Comparison of ENCODE assay signal across 9 cellular contexts in genomic region chr5:1345876-1346626, GRCh38. TPM values are rescaled to one million over a fixed set of nuclear protein-coding genes. Genes with fewer than 3 reads are reported as not detected.
A peak's percentile ranks its signal among the peaks of the same experiment; 100 is the strongest.
DNase-seq lines count a peak whose midpoint lies in the region; ATAC-seq, FAIRE-seq and TF ChIP-seq lines count a peak whose summit lies in the region.
"Had no signal": no experiment of that assay in that cellular context is flagged by ENCODE, and none has a peak within 500 bp of the region (broad histone marks: within the 10 kb centered on the region; RNA-seq: fewer than 3 reads in every experiment).

No MANE protein-coding gene starts in this region.

- no peaks in the 10 kb centered on the region for H3K9me3 Mint-ChIP-seq in activated CD4-positive, alpha-beta T cell treated with anti-CD3 and anti-CD28 coated beads, Interleukin-2, amount 10 ng/mL, durations not matched to agents 24 days and 14 days
- no peaks in the 10 kb centered on the region for H3K9me3 Mint-ChIP-seq in activated naive CD8-positive, alpha-beta T cell treated with anti-CD3 and anti-CD28 coated beads, Interleukin-2, amount 50 U/mL, for 24 hours

- in situ Hi-C loops in HepG2 (cut with HindIII; ENCODE audit: extremely low pct_ligation_motif_present, low pct_unique_long_range_greater_than_20kb) (no loop called here), ACHN (cut with HindIII; ENCODE audit: low pct_ligation_motif_present, low pct_unique_long_range_greater_than_20kb, low sequenced_read_pairs) (no loop called here)

- intact Hi-C loops in activated CD4-positive, alpha-beta T cell treated with anti-CD3 and anti-CD28 coated beads, Interleukin-2, amount 10 ng/mL, durations not matched to agents 24 days and 14 days (cut with micrococcal nuclease) = loop anchor here (2.0 to 10.0 kb wide), 5 partner anchors 29 to 453 kb away; partner anchors contain the start of genes LPCAT1 and MRPL36
- intact Hi-C loops in HepG2 (cut with micrococcal nuclease; ENCODE audit: unreplicated experiment) = no loop called here

- H3K27me3 Mint-ChIP-seq in activated CD4-positive, alpha-beta T cell treated with anti-CD3 and anti-CD28 coated beads, Interleukin-2, amount 10 ng/mL, durations not matched to agents 24 days and 14 days = peaks cover under 1% of the 10 kb centered on the region
- no peaks in the 10 kb centered on the region for H3K27me3 Mint-ChIP-seq in activated naive CD8-positive, alpha-beta T cell treated with anti-CD3 and anti-CD28 coated beads, Interleukin-2, amount 50 U/mL, for 24 hours

- no TSS peak for BruUV-seq in HepG2 (replicated peaks; lab: Mats Ljungman, UMichigan)

- H3K27ac ChIP-seq in HepG2 (ENCODE audit: extremely low read length, insufficient read depth, low read length) = peak overlapping the region; percentile 68
- H3K27ac ChIP-seq in thoracic aorta = no peak overlapping the region

- POLR2A ChIA-PET in HepG2 (lab: Yijun Ruan, JAX) = interaction anchor here (3.0 kb wide), 1 partner anchor 18 kb away, joined by 12 read pairs; no protein-coding TSS in a partner anchor

- no peak for TF ChIP-seq EP300 in HepG2 (IDR thresholded peaks at IDR 0.05; ENCODE audit: low read depth in 2 of 2, low read length in 2 of 2)
- no peak for TF ChIP-seq EP300 in HepG2 (CRISPR knock-in tag; IDR thresholded peaks at IDR 0.05; ENCODE audit: borderline replicate concordance)

- no peaks in the 10 kb centered on the region for H4K20me1 ChIP-seq in HepG2 (ENCODE audit: insufficient read depth, low read length)

- no peak for DNase-seq in activated CD4-positive, alpha-beta T cell treated with anti-CD3 and anti-CD28 coated beads, Interleukin-2, amount 10 ng/mL, durations not matched to agents 24 days and 14 days
- no peak for DNase-seq in activated CD4-positive, alpha-beta T cell treated with anti-CD3 and anti-CD28 coated beads, Interleukin-2, amount 50 U/mL, for 1 hour
- no peak for DNase-seq in activated naive CD8-positive, alpha-beta T cell treated with anti-CD3 and anti-CD28 coated beads, Interleukin-2, amount 50 U/mL, for 24 hours
- no peak for DNase-seq in HepG2 (ENCODE audit: low spot score)
- DNase-seq in thoracic aorta (ENCODE audit: low spot score) = no peak
- DNase-seq in ACHN = no peak
- no peak for DNase-seq in activated CD8-positive, alpha-beta memory T cell treated with anti-CD3 and anti-CD28 coated beads for 24 hours
- DNase-seq: AML-193 had no signal

- FAIRE-seq in HepG2 (lab: Jason Lieb, UNC) = no peak

- H2AFZ ChIP-seq in HepG2 (ENCODE audit: low read length) = no peak overlapping the region

- no peak for TF ChIP-seq RAD21 in HepG2 (CRISPR knock-in tag; IDR thresholded peaks at IDR 0.05)

- H3K36me3 ChIP-seq in HepG2 (replicated peaks in 1 of 2; ENCODE audit: control insufficient read depth in 1 of 2, insufficient read depth in 2 of 2, low read length in 2 of 2) (peaks cover 11 to 19% of the 10 kb centered on the region in 2 experiments; a peak in 4 of 5 replicates), thoracic aorta (peaks cover 6% of the 10 kb centered on the region)

- H3K27ac Mint-ChIP-seq in activated CD4-positive, alpha-beta T cell treated with anti-CD3 and anti-CD28 coated beads, Interleukin-2, amount 10 ng/mL, durations not matched to agents 24 days and 14 days = peak overlapping the region; percentile 51
- H3K27ac Mint-ChIP-seq in activated naive CD8-positive, alpha-beta T cell treated with anti-CD3 and anti-CD28 coated beads, Interleukin-2, amount 50 U/mL, for 24 hours = peak overlapping the region; percentile 67

- no peaks in the 10 kb centered on the region for H3K27me3 ChIP-seq in HepG2 (ENCODE audit: control insufficient read depth in 1 of 2, insufficient read depth in 2 of 2, low read length in 2 of 2)
- H3K27me3 ChIP-seq in thoracic aorta (replicated peaks; ENCODE audit: insufficient read depth) = no peaks in the 10 kb centered on the region

- no peak for ATAC-seq in activated naive CD8-positive, alpha-beta T cell treated with anti-CD3 and anti-CD28 coated beads, Interleukin-2, amount 50 U/mL, for 24 hours
- no peak; the same call in 2 of the 3 replicates for ATAC-seq in HepG2
- ATAC-seq in thoracic aorta (ENCODE audit: insufficient number of reproducible peaks, low FRiP score, low read depth) = no peak
- ATAC-seq in HG03521 (IDR thresholded peaks at IDR 0.05; ENCODE audit: unreplicated experiment) = no peak

- H3K4me1 Mint-ChIP-seq in activated CD4-positive, alpha-beta T cell treated with anti-CD3 and anti-CD28 coated beads, Interleukin-2, amount 10 ng/mL, durations not matched to agents 24 days and 14 days = peaks cover 22% of the 10 kb centered on the region
- peaks cover 22% of the 10 kb centered on the region for H3K4me1 Mint-ChIP-seq in activated naive CD8-positive, alpha-beta T cell treated with anti-CD3 and anti-CD28 coated beads, Interleukin-2, amount 50 U/mL, for 24 hours

- H3K9me3 ChIP-seq in HepG2 (ENCODE audit: low read length) (no peaks in the 10 kb centered on the region), thoracic aorta (no peaks in the 10 kb centered on the region)

- peaks cover 21% of the 10 kb centered on the region for H3K36me3 Mint-ChIP-seq in activated CD4-positive, alpha-beta T cell treated with anti-CD3 and anti-CD28 coated beads, Interleukin-2, amount 10 ng/mL, durations not matched to agents 24 days and 14 days (ENCODE audit: low read depth)
- peaks cover 27% of the 10 kb centered on the region for H3K36me3 Mint-ChIP-seq in activated naive CD8-positive, alpha-beta T cell treated with anti-CD3 and anti-CD28 coated beads, Interleukin-2, amount 50 U/mL, for 24 hours (ENCODE audit: low read depth)

- 85% methylated on average over 20 of the region's 27 CpGs for WGBS in HepG2 (ENCODE audit: low lambda C conversion rate)

- TF ChIP-seq CTCF in HepG2 (CRISPR knock-in tag; IDR thresholded peaks at IDR 0.05) (no peak), thoracic aorta (IDR thresholded peaks at IDR 0.05) (no peak)

- H3K4me1 ChIP-seq in HepG2 (ENCODE audit: insufficient read depth, low read length) (peaks cover 24% of the 10 kb centered on the region), thoracic aorta (ENCODE audit: control insufficient read depth in 1 of 2, low read depth in 2 of 2) (peaks cover 14 to 23% of the 10 kb centered on the region in 2 donors)

- TF ChIP-seq POLR2A in HepG2 (IDR thresholded peaks at IDR 0.05; ENCODE audit: insufficient read depth in 1 of 2, low read depth in 2 of 2, low read length in 2 of 2) = no peak

- H3K9ac ChIP-seq in HepG2 (ENCODE audit: insufficient read depth, low read depth, low read length) = peak overlapping the region; percentile 95

- peaks cover 17% of the 10 kb centered on the region for H3K79me2 ChIP-seq in HepG2 (ENCODE audit: insufficient read depth, low read length)

- peak overlapping the region; percentile 81 for H3K4me3 Mint-ChIP-seq in activated CD4-positive, alpha-beta T cell treated with anti-CD3 and anti-CD28 coated beads, Interleukin-2, amount 10 ng/mL, durations not matched to agents 24 days and 14 days
- H3K4me3 Mint-ChIP-seq in activated naive CD8-positive, alpha-beta T cell treated with anti-CD3 and anti-CD28 coated beads, Interleukin-2, amount 50 U/mL, for 24 hours = peak overlapping the region; percentile 82

- CTCF ChIA-PET in HepG2 (lab: Yijun Ruan, JAX; ENCODE audit: low intra/inter-chr PET ratio, low total read pairs) = no interaction called here

- peak overlapping the region; percentile 80 for H3K4me2 ChIP-seq in HepG2 (ENCODE audit: low read depth, low read length)

- H3K4me3 ChIP-seq in HepG2 (replicated peaks in 1 of 3; ENCODE audit: insufficient read depth in 1 of 3, low read depth in 2 of 3, low read length in 3 of 3) (peak overlapping the region; percentile 72 to 91 (median 90)), thoracic aorta (peak overlapping the region; percentile 100)

RNA-seq across cellular contexts. Expression of gene CLPTM1L, which starts 1.2 kb away (rescaled TPM):
- total RNA-seq in activated CD4-positive, alpha-beta T cell treated with anti-CD3 and anti-CD28 coated beads, Interleukin-2, amount 10 ng/mL, durations not matched to agents 24 days and 14 days = 113 and 114 TPM in 2 replicates
- total RNA-seq in HepG2 (2016; rRNA removed; fragmentation: Illumina TruSeq; extraction: Trizol) (65.4 and 124 TPM in 2 replicates), thoracic aorta (100 to 1,000 TPM; 117 to 155 TPM)
- 165 and 166 TPM in 2 replicates for total RNA-seq in HepG2 (2016; cell fraction: cytosol; rRNA removed; fragmentation: Illumina TruSeq; extraction: Trizol; ENCODE audit: low read depth)
- total RNA-seq in HepG2 (2016; cell fraction: insoluble cytoplasmic fraction; rRNA removed; fragmentation: Illumina TruSeq; extraction: Trizol) = 72.1 and 131 TPM in 2 replicates
- 271 and 285 TPM in 2 replicates for total RNA-seq in HepG2 (2016; cell fraction: membrane; rRNA removed; fragmentation: Illumina TruSeq; extraction: Trizol)
- total RNA-seq in HepG2 (2016; cell fraction: nucleus; rRNA removed; fragmentation: Illumina TruSeq; extraction: Trizol) = 76.4 and 77.0 TPM in 2 replicates
- polyA plus RNA-seq in HepG2 (2011; rRNA removed) = 80.3 and 99.3 TPM in 2 replicates
- polyA plus RNA-seq in HepG2 (2011; cell fraction: cytosol; rRNA removed) = 102 and 119 TPM in 2 replicates
- polyA plus RNA-seq in HepG2 (2011; cell fraction: nucleus; rRNA removed) = 99.8 and 103 TPM in 2 replicates
- 43.6 and 60.3 TPM in 2 replicates for polyA plus RNA-seq in HepG2 (2012)
- 124 and 168 TPM in 2 replicates for polyA plus RNA-seq in HepG2 (2016; cell fraction: cytosol; fragmentation: Illumina TruSeq; extraction: Trizol; ENCODE audit: low read depth)
- polyA plus RNA-seq in HepG2 (2016; cell fraction: insoluble cytoplasmic fraction; fragmentation: Illumina TruSeq; extraction: Trizol; ENCODE audit: low read depth) = 83.6 and 94.2 TPM in 2 replicates
- polyA plus RNA-seq in HepG2 (2016; cell fraction: membrane; fragmentation: Illumina TruSeq; extraction: Trizol; ENCODE audit: low read depth) = 184 and 217 TPM in 2 replicates
- 147 and 155 TPM in 2 replicates for polyA plus RNA-seq in HepG2 (2016; cell fraction: nucleus; fragmentation: Illumina TruSeq; extraction: Trizol; ENCODE audit: insufficient read depth, low read depth)
- polyA minus RNA-seq in HepG2 (2011; rRNA and poly(A)+ RNA removed; ENCODE audit: low replicate concordance) = 281 and 712 TPM in 2 replicates
- 45.2 and 56.5 TPM in 2 replicates for polyA minus RNA-seq in HepG2 (2011; cell fraction: cytosol; rRNA and poly(A)+ RNA removed)
- polyA minus RNA-seq in HepG2 (2011; cell fraction: nucleus; rRNA and poly(A)+ RNA removed) = 37.0 and 46.2 TPM in 2 replicates

RNA-seq across cellular contexts. Expression of gene TERT, which starts 51.2 kb away (rescaled TPM):
- 10.1 and 16.8 TPM in 2 replicates for total RNA-seq in activated CD4-positive, alpha-beta T cell treated with anti-CD3 and anti-CD28 coated beads, Interleukin-2, amount 10 ng/mL, durations not matched to agents 24 days and 14 days
- total RNA-seq in HepG2 (2016; rRNA removed; fragmentation: Illumina TruSeq; extraction: Trizol) (1.2 and 5.9 TPM in 2 replicates), thoracic aorta (not detected)
- total RNA-seq in HepG2 (2016; cell fraction: cytosol; rRNA removed; fragmentation: Illumina TruSeq; extraction: Trizol; ENCODE audit: low read depth) = 6.1 and 7.1 TPM in 2 replicates
- 1.7 and 5.8 TPM in 2 replicates for total RNA-seq in HepG2 (2016; cell fraction: insoluble cytoplasmic fraction; rRNA removed; fragmentation: Illumina TruSeq; extraction: Trizol)
- 3.3 and 3.7 TPM in 2 replicates for total RNA-seq in HepG2 (2016; cell fraction: membrane; rRNA removed; fragmentation: Illumina TruSeq; extraction: Trizol)
- total RNA-seq in HepG2 (2016; cell fraction: nucleus; rRNA removed; fragmentation: Illumina TruSeq; extraction: Trizol) = 7.1 and 8.7 TPM in 2 replicates
- 3.5 and 4.3 TPM in 2 replicates for polyA plus RNA-seq in HepG2 (2011; rRNA removed)
- 0.68 and 2.0 TPM in 2 replicates for polyA plus RNA-seq in HepG2 (2011; cell fraction: cytosol; rRNA removed)
- 28.2 and 42.3 TPM in 2 replicates for polyA plus RNA-seq in HepG2 (2011; cell fraction: nucleus; rRNA removed)
- polyA plus RNA-seq in HepG2 (2012) = 1.7 and 2.9 TPM in 2 replicates
- 0.62 and 0.99 TPM in 2 replicates for polyA plus RNA-seq in HepG2 (2016; cell fraction: cytosol; fragmentation: Illumina TruSeq; extraction: Trizol; ENCODE audit: low read depth)
- polyA plus RNA-seq in HepG2 (2016; cell fraction: insoluble cytoplasmic fraction; fragmentation: Illumina TruSeq; extraction: Trizol; ENCODE audit: low read depth) = 1.6 and 2.5 TPM in 2 replicates
- 1.4 and 1.5 TPM in 2 replicates for polyA plus RNA-seq in HepG2 (2016; cell fraction: membrane; fragmentation: Illumina TruSeq; extraction: Trizol; ENCODE audit: low read depth)
- polyA plus RNA-seq in HepG2 (2016; cell fraction: nucleus; fragmentation: Illumina TruSeq; extraction: Trizol; ENCODE audit: insufficient read depth, low read depth) = 24.5 and 26.8 TPM in 2 replicates
- polyA minus RNA-seq in HepG2 (2011; rRNA and poly(A)+ RNA removed; ENCODE audit: low replicate concordance) = 0.30 and 3.4 TPM in 2 replicates
- polyA minus RNA-seq in HepG2 (2011; cell fraction: cytosol; rRNA and poly(A)+ RNA removed) = 1.9 and 2.0 TPM in 2 replicates
- polyA minus RNA-seq in HepG2 (2011; cell fraction: nucleus; rRNA and poly(A)+ RNA removed) = 4.0 and 6.4 TPM in 2 replicates
